20 cellular contexts compared by ENCODE assay signal in the genomic region with DNA sequence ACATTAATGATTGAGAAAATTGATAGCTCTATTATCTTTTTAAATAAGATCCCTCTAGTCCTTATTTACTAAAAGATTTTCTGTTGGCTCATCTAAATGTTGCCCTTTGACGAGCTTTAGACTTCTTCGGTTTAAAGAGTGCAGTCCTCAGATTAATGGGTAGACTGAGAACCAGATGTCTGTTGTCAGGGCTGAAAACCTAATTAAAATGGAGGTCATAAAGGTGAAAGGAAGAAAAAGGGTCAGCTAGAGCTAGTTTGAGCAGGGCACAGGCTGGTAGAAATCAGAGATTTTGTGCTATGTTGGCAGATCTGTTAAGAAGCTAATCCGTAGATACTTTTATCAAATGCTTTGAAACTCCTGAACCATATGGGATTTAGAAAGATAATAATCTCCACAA.
DNase-seq lines count a peak whose midpoint lies in the region; ATAC-seq and TF ChIP-seq lines count a peak whose summit lies in the region.
"Had no signal": no experiment of that assay in that cellular context is flagged by ENCODE, and none has a peak within 500 bp of the region (broad histone marks: within the 10 kb centered on the region; RNA-seq: fewer than 3 reads in every experiment).

No MANE protein-coding gene starts in this region.

- no peaks in the 10 kb centered on the region for H3K27me3 Mint-ChIP-seq in GM23338 (ENCODE audit: insufficient read depth, low read depth, poor library complexity)
- H3K27me3 Mint-ChIP-seq: B cell had no signal

- no peaks in the 10 kb centered on the region for H3K36me3 ChIP-seq in GM23338 (ENCODE audit: insufficient read depth)
- H3K36me3 ChIP-seq in neuronal stem cell (replicated peaks in 1 of 2; ENCODE audit: control insufficient read depth in 2 of 2, insufficient read depth in 2 of 2, low read length in 2 of 2): no peaks in the 10 kb centered on the region
- H3K36me3 ChIP-seq in GM23248 (ENCODE audit: low read depth): no peaks in the 10 kb centered on the region
- H3K36me3 ChIP-seq: HAP-1, MG63 had no signal

- no peak overlapping the region for H4K8ac ChIP-seq in neuronal stem cell (ENCODE audit: low read depth, low read length)

- no peak overlapping the region for H3K14ac ChIP-seq in neuronal stem cell (ENCODE audit: low read length)

- H3K9me2 ChIP-seq in GM23338 (ENCODE audit: insufficient read depth) (no peaks in the 10 kb centered on the region), GM23248 (ENCODE audit: insufficient read depth) (no peaks in the 10 kb centered on the region)

- no peak overlapping the region for H2BK12ac ChIP-seq in neuronal stem cell (ENCODE audit: low read length)

- H4K20me1 ChIP-seq in GM23338 (replicated peaks; ENCODE audit: insufficient read depth) (no peaks in the 10 kb centered on the region), GM23248 (ENCODE audit: insufficient read depth) (no peaks in the 10 kb centered on the region)

- H3F3A ChIP-seq in GM23338 (replicated peaks; ENCODE audit: low read depth): no peaks in the 10 kb centered on the region
- no peaks in the 10 kb centered on the region for H3F3A ChIP-seq in GM23248 (ENCODE audit: insufficient read depth)

- no peaks in the 10 kb centered on the region for H3K27me3 ChIP-seq in GM23338 (ENCODE audit: insufficient read depth)
- H3K27me3 ChIP-seq in neuronal stem cell (ENCODE audit: control insufficient read depth in 3 of 3, insufficient read depth in 3 of 3, low read depth in 1 of 3, low read length in 3 of 3): no peaks in the 10 kb centered on the region
- no peaks in the 10 kb centered on the region for H3K27me3 ChIP-seq in GM23248 (replicated peaks; ENCODE audit: insufficient read depth)
- H3K27me3 ChIP-seq: MG63 had no signal

- WGBS in neuronal stem cell (ENCODE audit: extremely low coverage in 2 of 2, insufficient read length in 2 of 2, insufficient replicate concordance in 1 of 2), 2 donors: no CpG with 5 or more reads among the region's 3 CpGs
- 20 to 33% methylated on average over 3 of the region's 3 CpGs for WGBS in GM23248 (ENCODE audit: low coverage in 1 of 2, low lambda C conversion rate in 2 of 2, missing lambda C conversion rate in 2 of 2), 2 experiments

- H2BK5ac ChIP-seq in neuronal stem cell (ENCODE audit: low read length): no peak overlapping the region

- peaks cover 2% of the 10 kb centered on the region; the same call in 1 of the 3 replicates for H3K36me3 Mint-ChIP-seq in GM23338 (ENCODE audit: low read depth)
- H3K36me3 Mint-ChIP-seq: CD8-positive, alpha-beta T cell had no signal

- H3K23ac ChIP-seq in neuronal stem cell (ENCODE audit: low read depth, low read length, poor library complexity): no peak overlapping the region

- H2AFZ ChIP-seq in GM23338 (peak overlapping the region; percentile 80), neuronal stem cell (ENCODE audit: low read length) (peak overlapping the region; percentile 2), GM23248 (no peak overlapping the region)

- H3K79me2 ChIP-seq in GM23338 (replicated peaks; ENCODE audit: insufficient read depth): no peaks in the 10 kb centered on the region
- no peaks in the 10 kb centered on the region for H3K79me2 ChIP-seq in GM23248 (ENCODE audit: insufficient read depth)

- H3K4me3 ChIP-seq in GM23338: no peak overlapping the region
- no peak overlapping the region for H3K4me3 ChIP-seq in neuronal stem cell (ENCODE audit: low read length in 2 of 2)
- H3K4me3 ChIP-seq in GM23248: no peak overlapping the region
- H3K4me3 ChIP-seq: A549, HAP-1, MG63 had no signal

- H4K91ac ChIP-seq in neuronal stem cell (ENCODE audit: low read depth, low read length, poor library complexity): no peak overlapping the region

- H3K27ac ChIP-seq in GM23338 (ENCODE audit: low read depth): no peak overlapping the region
- no peak overlapping the region for H3K27ac ChIP-seq in neuronal stem cell (replicated peaks; ENCODE audit: low read length)
- no peak overlapping the region for H3K27ac ChIP-seq in GM23248
- H3K27ac ChIP-seq: A549, C4-2B had no signal

- no peak for ATAC-seq in GM23338
- no peak for ATAC-seq in HG03342 (IDR thresholded peaks at IDR 0.05; ENCODE audit: unreplicated experiment)
- ATAC-seq: A549; CD8-positive, alpha-beta T cell had no signal

- peaks cover 4% of the 10 kb centered on the region; the same call in 1 of the 3 replicates for H3K9me3 Mint-ChIP-seq in GM23338

- in situ Hi-C loops in GM23248 (cut with MboI): no loop called here

- DNase-seq in GM23338 (ENCODE audit: low spot score) (no peak), NCI-H82 treated with DMSO at 0.1 percent for 48 hours (lab: John Stamatoyannopoulos, UW; ENCODE audit: unreplicated experiment) (peak; percentile 81), left kidney (ENCODE audit: low read depth, low spot score) (peak; percentile 67), neuronal stem cell (ENCODE audit: low spot score) (peak; percentile 53), GM23248 (no peak), NCI-H1436 treated with DMSO at 0.1 percent for 48 hours (lab: John Stamatoyannopoulos, UW) (no peak)
- DNase-seq: CD8-positive, alpha-beta T cell; IMR-90; KG1; MG63; NCI-H1105 treated with DMSO at 0.1 percent for 48 hours; NCI-H2029; NCI-H226; NCI-H510A; T-helper 1 cell had no signal

- H3K79me1 ChIP-seq in neuronal stem cell (ENCODE audit: low read depth, low read length): no peaks in the 10 kb centered on the region

- H3K27ac Mint-ChIP-seq in GM23338: no peak overlapping the region; the same call in 1 of the 2 replicates
- H3K27ac Mint-ChIP-seq: B cell; CD8-positive, alpha-beta T cell had no signal

- H2BK120ac ChIP-seq in neuronal stem cell (ENCODE audit: low read depth, low read length): no peak overlapping the region

- H2BK15ac ChIP-seq in neuronal stem cell (ENCODE audit: low read length): no peak overlapping the region

- H3K4me1 Mint-ChIP-seq in GM23338: peaks cover 6% of the 10 kb centered on the region; the same call in 1 of the 3 replicates
- H3K4me1 Mint-ChIP-seq: B cell had no signal

- H3K18ac ChIP-seq in neuronal stem cell (ENCODE audit: low read length): no peak overlapping the region

- no peak overlapping the region for H3K4me3 Mint-ChIP-seq in GM23338
- H3K4me3 Mint-ChIP-seq: B cell; CD8-positive, alpha-beta T cell had no signal

- H3K4ac ChIP-seq in neuronal stem cell (ENCODE audit: low read length): no peak overlapping the region

- no peak overlapping the region for H2AK5ac ChIP-seq in neuronal stem cell (ENCODE audit: low read depth, low read length)

- no peak for TF ChIP-seq CTCF in GM23338 (conservative IDR thresholded peaks at IDR 0.05; ENCODE audit: low read depth in 2 of 2)

- no peaks in the 10 kb centered on the region for H3K9me3 ChIP-seq in neuronal stem cell (replicated peaks in 1 of 2; ENCODE audit: control insufficient read depth in 2 of 2, insufficient read depth in 1 of 2, low read depth in 1 of 2, low read length in 2 of 2)
- H3K9me3 ChIP-seq in GM23248 (ENCODE audit: low read depth): no peaks in the 10 kb centered on the region
- H3K9me3 ChIP-seq: A549, HAP-1, MG63 had no signal

- H3K4me2 ChIP-seq in GM23338: no peak overlapping the region
- H3K4me2 ChIP-seq in neuronal stem cell (ENCODE audit: insufficient read depth, low read length, poor library complexity, severe bottlenecking): no peak overlapping the region
- H3K4me2 ChIP-seq in GM23248 (ENCODE audit: unreplicated experiment): no peak overlapping the region
- H3K4me2 ChIP-seq: A549 had no signal

- 0 out of 2 replicates have a peak, but pooled peaks cover 4% of the 10 kb centered on the region for H3K4me1 ChIP-seq in GM23338 (ENCODE audit: insufficient read depth)
- peaks cover 4 to 13% of the 10 kb centered on the region in 2 donors for H3K4me1 ChIP-seq in neuronal stem cell (ENCODE audit: control insufficient read depth in 2 of 2, insufficient read depth in 1 of 2, low read depth in 1 of 2, low read length in 2 of 2)
- no peaks in the 10 kb centered on the region for H3K4me1 ChIP-seq in GM23248 (ENCODE audit: insufficient read depth)
- H3K4me1 ChIP-seq: A549, HAP-1 had no signal

- no peak overlapping the region for H3K9ac ChIP-seq in neuronal stem cell (ENCODE audit: low read depth, low read length, poor library complexity)
- H3K9ac ChIP-seq in GM23248: no peak overlapping the region

TF ChIP-seq in GM23338, 12 proteins besides CTCF, POLR2A, EP300 and RAD21 (continues in another document):
- TF ChIP-seq POLR2AphosphoS5 (IDR thresholded peaks at IDR 0.05; ENCODE audit: low read depth) (no peak), ZNF114 (CRISPR knock-in tag; IDR thresholded peaks at IDR 0.05) (no peak), CREB1 (CRISPR knock-in tag; IDR thresholded peaks at IDR 0.05; ENCODE audit: low read depth) (no peak)
- TF ChIP-seq, protein P1, sequence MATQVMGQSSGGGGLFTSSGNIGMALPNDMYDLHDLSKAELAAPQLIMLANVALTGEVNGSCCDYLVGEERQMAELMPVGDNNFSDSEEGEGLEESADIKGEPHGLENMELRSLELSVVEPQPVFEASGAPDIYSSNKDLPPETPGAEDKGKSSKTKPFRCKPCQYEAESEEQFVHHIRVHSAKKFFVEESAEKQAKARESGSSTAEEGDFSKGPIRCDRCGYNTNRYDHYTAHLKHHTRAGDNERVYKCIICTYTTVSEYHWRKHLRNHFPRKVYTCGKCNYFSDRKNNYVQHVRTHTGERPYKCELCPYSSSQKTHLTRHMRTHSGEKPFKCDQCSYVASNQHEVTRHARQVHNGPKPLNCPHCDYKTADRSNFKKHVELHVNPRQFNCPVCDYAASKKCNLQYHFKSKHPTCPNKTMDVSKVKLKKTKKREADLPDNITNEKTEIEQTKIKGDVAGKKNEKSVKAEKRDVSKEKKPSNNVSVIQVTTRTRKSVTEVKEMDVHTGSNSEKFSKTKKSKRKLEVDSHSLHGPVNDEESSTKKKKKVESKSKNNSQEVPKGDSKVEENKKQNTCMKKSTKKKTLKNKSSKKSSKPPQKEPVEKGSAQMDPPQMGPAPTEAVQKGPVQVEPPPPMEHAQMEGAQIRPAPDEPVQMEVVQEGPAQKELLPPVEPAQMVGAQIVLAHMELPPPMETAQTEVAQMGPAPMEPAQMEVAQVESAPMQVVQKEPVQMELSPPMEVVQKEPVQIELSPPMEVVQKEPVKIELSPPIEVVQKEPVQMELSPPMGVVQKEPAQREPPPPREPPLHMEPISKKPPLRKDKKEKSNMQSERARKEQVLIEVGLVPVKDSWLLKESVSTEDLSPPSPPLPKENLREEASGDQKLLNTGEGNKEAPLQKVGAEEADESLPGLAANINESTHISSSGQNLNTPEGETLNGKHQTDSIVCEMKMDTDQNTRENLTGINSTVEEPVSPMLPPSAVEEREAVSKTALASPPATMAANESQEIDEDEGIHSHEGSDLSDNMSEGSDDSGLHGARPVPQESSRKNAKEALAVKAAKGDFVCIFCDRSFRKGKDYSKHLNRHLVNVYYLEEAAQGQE (IDR thresholded peaks at IDR 0.05; ENCODE audit: unreplicated experiment): no peak
- TF ChIP-seq, protein P2, sequence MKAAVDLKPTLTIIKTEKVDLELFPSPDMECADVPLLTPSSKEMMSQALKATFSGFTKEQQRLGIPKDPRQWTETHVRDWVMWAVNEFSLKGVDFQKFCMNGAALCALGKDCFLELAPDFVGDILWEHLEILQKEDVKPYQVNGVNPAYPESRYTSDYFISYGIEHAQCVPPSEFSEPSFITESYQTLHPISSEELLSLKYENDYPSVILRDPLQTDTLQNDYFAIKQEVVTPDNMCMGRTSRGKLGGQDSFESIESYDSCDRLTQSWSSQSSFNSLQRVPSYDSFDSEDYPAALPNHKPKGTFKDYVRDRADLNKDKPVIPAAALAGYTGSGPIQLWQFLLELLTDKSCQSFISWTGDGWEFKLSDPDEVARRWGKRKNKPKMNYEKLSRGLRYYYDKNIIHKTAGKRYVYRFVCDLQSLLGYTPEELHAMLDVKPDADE (IDR thresholded peaks at IDR 0.05): no peak

Comparison
In these comparisons a context has a peak if more than half of its experiments do, and no peak if none do; other contexts are left out.
1. DNase-seq: peak in NCI-H82 treated with DMSO at 0.1 percent for 48 hours (single experiment), left kidney (single experiment) and neuronal stem cell (single experiment); none in GM23338 (single experiment), GM23248 (single experiment) and NCI-H1436 treated with DMSO at 0.1 percent for 48 hours (single experiment).